ENCODE assay signal across 10 cellular contexts in the genomic region with DNA sequence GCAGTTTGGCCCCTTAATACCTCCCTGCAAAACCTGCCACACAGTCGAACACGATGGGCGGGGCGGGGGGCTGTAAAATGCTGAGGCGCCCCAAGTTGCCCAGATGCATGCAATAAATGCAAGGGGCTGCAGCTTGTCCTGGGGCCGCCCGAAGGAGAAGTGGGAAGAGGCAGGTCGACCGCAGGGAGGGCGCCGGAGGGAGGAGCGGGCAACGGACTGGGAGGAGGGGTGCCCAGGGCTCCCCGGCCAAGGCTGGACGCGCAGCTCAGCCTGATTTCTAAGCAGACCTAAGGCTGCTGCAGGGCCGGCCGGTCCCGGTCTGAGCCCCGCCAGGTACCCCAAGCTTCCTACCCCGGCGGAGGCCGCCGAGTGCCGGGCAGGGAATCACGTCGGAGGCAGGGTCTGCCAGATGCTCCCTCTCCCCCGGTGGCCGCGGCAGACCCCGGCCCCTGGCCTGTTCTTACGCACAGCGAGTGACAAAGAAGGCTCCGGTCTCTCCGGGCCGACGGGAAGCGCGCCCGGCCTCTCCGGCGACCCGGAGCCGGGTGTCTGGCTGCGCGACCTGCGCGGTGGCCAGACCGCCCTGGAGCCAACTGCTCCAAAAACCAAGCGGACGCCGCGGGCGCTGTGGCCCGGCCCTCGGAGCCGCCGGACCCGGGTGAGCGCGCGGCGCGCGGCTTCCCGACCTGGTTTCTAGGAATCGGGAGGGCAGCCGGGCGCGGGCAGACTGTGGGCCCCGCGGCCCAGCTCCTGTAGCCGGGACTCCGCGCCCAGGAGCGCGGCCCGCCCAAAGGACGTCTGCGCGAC. TPM values are rescaled to one million over a fixed set of nuclear protein-coding genes. Genes with fewer than 3 reads are reported as not detected.
DNase-seq lines count a peak whose midpoint lies in the region; ATAC-seq and TF ChIP-seq lines count a peak whose summit lies in the region.
"Had no signal": no experiment of that assay in that cellular context is flagged by ENCODE, and none has a peak within 500 bp of the region (broad histone marks: within the 10 kb centered on the region; RNA-seq: fewer than 3 reads in every experiment).

No MANE protein-coding gene starts in this region.

- H3K36me3 ChIP-seq in CD8-positive, alpha-beta T cell (ENCODE audit: insufficient read depth, low read length) = no peaks in the 10 kb centered on the region
- H3K36me3 ChIP-seq in NT2/D1 (ENCODE audit: insufficient read depth, insufficient read length, low read length) (no peaks in the 10 kb centered on the region), fibroblast of lung (ENCODE audit: control insufficient read depth, insufficient read depth, low read length) (no peaks in the 10 kb centered on the region), trophoblast cell (ENCODE audit: control insufficient read depth in 1 of 2, insufficient read depth in 2 of 2, low read length in 2 of 2) (no peaks in the 10 kb centered on the region)
- H3K36me3 ChIP-seq in effector memory CD4-positive, alpha-beta T cell (ENCODE audit: control insufficient read depth, insufficient read depth, low read length) = no peaks in the 10 kb centered on the region

- no peak overlapping the region for H4K12ac ChIP-seq in trophoblast cell (ENCODE audit: low read depth, low read length)

- H3K79me1 ChIP-seq in trophoblast cell (ENCODE audit: low read length) = no peaks in the 10 kb centered on the region

- H3K27me3 Mint-ChIP-seq in CD8-positive, alpha-beta T cell (ENCODE audit: low read depth) = peaks cover 55% of the 10 kb centered on the region

- no peak overlapping the region for H2AFZ ChIP-seq in fibroblast of lung (ENCODE audit: low read length)
- H2AFZ ChIP-seq in trophoblast cell (ENCODE audit: insufficient read depth, low read length, poor library complexity) = no peak overlapping the region

- POLR2A ChIA-PET in CD8-positive, alpha-beta T cell (lab: Charles Lee) = no interaction called here
- POLR2A ChIA-PET in HEK293T (lab: Yijun Ruan, JAX) = no interaction called here

- CTCF ChIA-PET in CD8-positive, alpha-beta T cell (lab: Charles Lee) = no interaction called here
- CTCF ChIA-PET in HEK293T (lab: Yijun Ruan, JAX) = no interaction called here

- no peak for ATAC-seq in CD8-positive, alpha-beta T cell
- no peak for ATAC-seq in GM18519 (IDR thresholded peaks at IDR 0.05; ENCODE audit: low FRiP score, unreplicated experiment)
- ATAC-seq: GM12878 had no signal

- no peak overlapping the region for H3K27ac ChIP-seq in CD8-positive, alpha-beta T cell (ENCODE audit: low read depth, low read length)
- H3K27ac ChIP-seq in fibroblast of lung (ENCODE audit: insufficient read depth, low read length) (no peak overlapping the region), trophoblast cell (ENCODE audit: low read depth, low read length) (no peak overlapping the region), caudate nucleus (ENCODE audit: low read depth, low read length) (no peak overlapping the region)
- H3K27ac ChIP-seq in effector memory CD4-positive, alpha-beta T cell (ENCODE audit: insufficient read depth, low read length, poor library complexity, severe bottlenecking) = no peak overlapping the region

- H3K4me1 Mint-ChIP-seq in CD8-positive, alpha-beta T cell (ENCODE audit: low read depth) = peaks cover 23% of the 10 kb centered on the region

- no peak overlapping the region for H3K18ac ChIP-seq in trophoblast cell (ENCODE audit: low read length)

- H2BK5ac ChIP-seq in trophoblast cell (ENCODE audit: low read depth, low read length, poor library complexity) = no peak overlapping the region

- TF ChIP-seq CTCF in CD8-positive, alpha-beta T cell (IDR thresholded peaks at IDR 0.05) = no peak
- no peak for TF ChIP-seq CTCF in fibroblast of lung (conservative IDR thresholded peaks at IDR 0.05 in 1 of 2, IDR thresholded peaks at IDR 0.05 in 1 of 2; ENCODE audit: low read depth in 1 of 2, low read length in 2 of 2)

- H3K36me3 Mint-ChIP-seq in CD8-positive, alpha-beta T cell = no peaks in the 10 kb centered on the region

- H2BK120ac ChIP-seq in trophoblast cell (ENCODE audit: insufficient read depth, low read length, poor library complexity) = no peak overlapping the region

- H3K27ac Mint-ChIP-seq in CD8-positive, alpha-beta T cell = no peak overlapping the region

- peaks cover 26% of the 10 kb centered on the region for H3K4me1 ChIP-seq in CD8-positive, alpha-beta T cell (ENCODE audit: insufficient read depth, low read length)
- peaks cover 5% of the 10 kb centered on the region for H3K4me1 ChIP-seq in NT2/D1 (ENCODE audit: insufficient read depth, insufficient read length)
- peaks cover 3% of the 10 kb centered on the region for H3K4me1 ChIP-seq in fibroblast of lung (ENCODE audit: control insufficient read depth, extremely low read depth, insufficient read depth, low read length)
- peaks cover 18 to 20% of the 10 kb centered on the region in 2 experiments for H3K4me1 ChIP-seq in trophoblast cell (ENCODE audit: control insufficient read depth in 1 of 2, insufficient read depth in 2 of 2, low read length in 2 of 2)
- H3K4me1 ChIP-seq in effector memory CD4-positive, alpha-beta T cell (ENCODE audit: control insufficient read depth, insufficient read depth, low read length, poor library complexity, severe bottlenecking) = peaks cover 27% of the 10 kb centered on the region

- H3K4ac ChIP-seq in trophoblast cell (ENCODE audit: low read depth, low read length) = no peak overlapping the region

- H3K14ac ChIP-seq in trophoblast cell (ENCODE audit: low read length) = no peak overlapping the region

- H3K4me3 Mint-ChIP-seq in CD8-positive, alpha-beta T cell = peak overlapping the region; percentile 71

- no peak overlapping the region for H2BK12ac ChIP-seq in trophoblast cell (ENCODE audit: low read length)

- H4K20me1 ChIP-seq in fibroblast of lung (ENCODE audit: control insufficient read depth, extremely low read depth, insufficient read depth, low read length) = no peaks in the 10 kb centered on the region

- no CpG with 5 or more reads among the region's 81 CpGs for whole genome bisulfite sequencing in trophoblast cell (ENCODE audit: extremely low coverage, insufficient coverage, insufficient read length)

- H3K4me2 ChIP-seq in fibroblast of lung (ENCODE audit: extremely low read depth, insufficient read depth, low read length) (peak overlapping the region; percentile 3), trophoblast cell (ENCODE audit: low read length) (peak overlapping the region; percentile 63)

- H4K91ac ChIP-seq in trophoblast cell (ENCODE audit: low read depth, low read length) = no peak overlapping the region

- H3K4me3 ChIP-seq in CD8-positive, alpha-beta T cell (ENCODE audit: low read depth, low read length) = peak overlapping the region; percentile 19
- peak overlapping the region; percentile 21 for H3K4me3 ChIP-seq in NT2/D1 (ENCODE audit: insufficient read length, low read depth)
- no peak overlapping the region for H3K4me3 ChIP-seq in fibroblast of lung (replicated peaks in 1 of 4; ENCODE audit: control extremely low read depth in 1 of 4, insufficient read depth in 1 of 4, low read depth in 3 of 4, low read length in 4 of 4)
- no peak overlapping the region for H3K4me3 ChIP-seq in trophoblast cell (ENCODE audit: low read depth, low read length)
- H3K4me3 ChIP-seq in effector memory CD4-positive, alpha-beta T cell (ENCODE audit: insufficient read depth, low read depth, low read length, poor library complexity, severe bottlenecking) = no peak overlapping the region
- H3K4me3 ChIP-seq: GM12878 had no signal

- intact Hi-C loops in CD8-positive, alpha-beta T cell (cut with DNase I, micrococcal nuclease) = loop anchor here (5.0 kb wide), 2 partner anchors 147 to 498 kb away; a partner anchor contains a TSS

- H3K27me3 ChIP-seq in CD8-positive, alpha-beta T cell (ENCODE audit: insufficient read depth, low read length) = peaks cover 74% of the 10 kb centered on the region
- H3K27me3 ChIP-seq in NT2/D1 (ENCODE audit: insufficient read depth, insufficient read length) (peaks cover 90% of the 10 kb centered on the region), fibroblast of lung (ENCODE audit: control insufficient read depth, insufficient read depth, low read length) (peaks cover 80% of the 10 kb centered on the region), trophoblast cell (ENCODE audit: insufficient read depth, low read length) (peaks cover 90% of the 10 kb centered on the region)
- H3K27me3 ChIP-seq in effector memory CD4-positive, alpha-beta T cell (replicated peaks; ENCODE audit: control insufficient read depth, insufficient read depth, low read length, poor library complexity, severe bottlenecking) = peaks cover 83% of the 10 kb centered on the region

- H3K23ac ChIP-seq in trophoblast cell (ENCODE audit: low read length) = no peak overlapping the region

- H4K8ac ChIP-seq in trophoblast cell (ENCODE audit: low read depth, low read length) = no peak overlapping the region

- H3K9ac ChIP-seq in NT2/D1 (ENCODE audit: insufficient read length, low read depth) (no peak overlapping the region), fibroblast of lung (ENCODE audit: insufficient read depth, low read length) (no peak overlapping the region), trophoblast cell (ENCODE audit: low read length) (no peak overlapping the region)

- H2AK5ac ChIP-seq in trophoblast cell (ENCODE audit: low read length) = no peak overlapping the region

- no peaks in the 10 kb centered on the region for H3K9me3 ChIP-seq in CD8-positive, alpha-beta T cell (ENCODE audit: low read length)
- H3K9me3 ChIP-seq in NT2/D1 (ENCODE audit: insufficient read depth, low read length) (no peaks in the 10 kb centered on the region), fibroblast of lung (ENCODE audit: control insufficient read depth, insufficient read depth, low read depth, low read length) (no peaks in the 10 kb centered on the region), trophoblast cell (ENCODE audit: insufficient read depth, low read depth, low read length) (peaks cover 7% of the 10 kb centered on the region)
- H3K9me3 ChIP-seq in effector memory CD4-positive, alpha-beta T cell (ENCODE audit: control insufficient read depth, low read length) = no peaks in the 10 kb centered on the region

- no peaks in the 10 kb centered on the region for H3K9me3 Mint-ChIP-seq in CD8-positive, alpha-beta T cell

- no peak for DNase-seq in CD8-positive, alpha-beta T cell
- DNase-seq in NT2/D1 (ENCODE audit: low read depth, low spot score) (no peak), fibroblast of lung (ENCODE audit: low read depth in 2 of 2) (no peak), trophoblast cell (no peak), caudate nucleus (lab: John Stamatoyannopoulos, UW) (no peak), HEK293T (ENCODE audit: extremely low spot score) (no peak)
- DNase-seq in effector memory CD4-positive, alpha-beta T cell = no peak
- DNase-seq: activated CD4-positive, alpha-beta T cell treated with anti-CD3 and anti-CD28 coated beads, Interleukin-2, amount 50 U/mL, for 4 hours had no signal

- H3K79me2 ChIP-seq in fibroblast of lung (ENCODE audit: control insufficient read depth, insufficient read depth, low read length) (no peaks in the 10 kb centered on the region), trophoblast cell (ENCODE audit: control insufficient read depth, insufficient read depth, low read length, poor library complexity) (no peaks in the 10 kb centered on the region)

RNA-seq across cellular contexts. Expression of a gene that starts 0.7 kb away (rescaled TPM):
- total RNA-seq in CD8-positive, alpha-beta T cell = not detected
- total RNA-seq in fibroblast of lung = under 0.01 and 0.17 TPM in 2 replicates
- polyA plus RNA-seq in fibroblast of lung = 0.12 and 1.0 TPM in 2 replicates
- polyA plus RNA-seq in fibroblast of lung (2012) = 0.14 and 0.90 TPM in 2 replicates
- polyA minus RNA-seq in fibroblast of lung (ENCODE audit: low replicate concordance) = 0.39 and 0.93 TPM in 2 replicates
- 0.85 and 0.88 TPM in 2 replicates for polyA plus RNA-seq in trophoblast cell (2013)
- total RNA-seq: GM12878 had no signal
- polyA plus RNA-seq: GM12878 had no signal

Comparison
In these comparisons a context has a peak if more than half of its experiments do, and no peak if none do; other contexts are left out.
1. H3K4me3 ChIP-seq: peak in CD8-positive, alpha-beta T cell (single experiment) and NT2/D1 (single experiment); none in fibroblast of lung (0 of 4), trophoblast cell (single experiment) and effector memory CD4-positive, alpha-beta T cell (single experiment).